18 cellular contexts compared by ENCODE assay signal in genomic region chr2:97724501-97724900, GRCh38.
"Had no signal": no experiment of that assay in that cellular context is flagged by ENCODE, and none has a peak within 500 bp of the region (broad histone marks: within the 10 kb centered on the region; RNA-seq: fewer than 3 reads in every experiment).

No MANE protein-coding gene starts in this region.

- H3K36me3 ChIP-seq: ascending aorta, colonic mucosa, gastroesophageal sphincter, heart left ventricle, tibial nerve had no signal

- H3K27ac ChIP-seq: ascending aorta, colonic mucosa, gastroesophageal sphincter, tibial nerve had no signal

- DNase-seq: activated CD4-positive, alpha-beta T cell treated with anti-CD3 and anti-CD28 coated beads, Interleukin-2, amount 50 U/mL, for 4 hours; activated naive CD4-positive, alpha-beta T cell treated with Interleukin-2 at 50 U/mL for 16 hours; colonic mucosa; erythroblast; kidney glomerular epithelial cell; mesenchymal stem cell; nucleus accumbens; stimulated activated CD4-positive, alpha-beta T cell treated with anti-CD3 and anti-CD28 coated beads, Interleukin-2, amount 100 ng/mL, for 24 hours; stimulated activated naive CD8-positive, alpha-beta T cell treated with anti-CD3 and anti-CD28 coated beads, Interleukin-15, Interleukin-2, amounts not matched to agents 100 U/mL and 50 U/mL, for 24 hours; substantia nigra had no signal

- H3K27ac Mint-ChIP-seq: activated T-helper 2 cell treated with anti-CD3 and anti-CD28 coated beads, Interferon-gamma antibody, Interleukin-2, Interleukin-4, amounts not matched to agents 10 μg/mL and 5 μg/mL and 100 μg/mL, durations not matched to agents 14 hours and 24 hours and 36 hours; nephron; T-helper 2 cell treated with Interferon-gamma antibody and Interleukin-4, amounts not matched to agents 5 μg/mL and 100 μg/mL, for 36 hours had no signal

- H3K9me3 ChIP-seq: ascending aorta, colonic mucosa had no signal

- H3K4me3 Mint-ChIP-seq: nephron; T-helper 2 cell treated with Interferon-gamma antibody and Interleukin-4, amounts not matched to agents 5 μg/mL and 100 μg/mL, for 36 hours had no signal

- H3K27me3 ChIP-seq: ascending aorta, colonic mucosa, heart left ventricle, tibial nerve had no signal

- H3K4me1 ChIP-seq: ascending aorta, colonic mucosa, gastroesophageal sphincter, tibial nerve had no signal

- ATAC-seq: gastroesophageal sphincter; heart left ventricle; stimulated activated naive CD8-positive, alpha-beta T cell treated with anti-CD3 and anti-CD28 coated beads, Interleukin-15, Interleukin-2, amounts not matched to agents 100 U/mL and 50 U/mL, for 24 hours had no signal

- H3K4me3 ChIP-seq: ascending aorta, colonic mucosa, gastroesophageal sphincter, heart left ventricle, tibial nerve had no signal

- H3K9me3 Mint-ChIP-seq: central memory CD8-positive, alpha-beta T cell had no signal

- H3K27me3 Mint-ChIP-seq: central memory CD8-positive, alpha-beta T cell had no signal
